ENCODE assay signal across 33 cellular contexts in genomic region chr12:88505696-88506095, GRCh38.
"Had no signal": no experiment of that assay in that cellular context is flagged by ENCODE, and none has a peak within 500 bp of the region (broad histone marks: within the 10 kb centered on the region; RNA-seq: fewer than 3 reads in every experiment).

No MANE protein-coding gene starts in this region.

- H3K4me1 Mint-ChIP-seq: activated B cell treated with CpG ODN at 0.5 μM for 24 hours; activated CD8-positive, alpha-beta memory T cell treated with anti-CD3 and anti-CD28 coated beads, Interleukin-2, amount 10 ng/mL, durations not matched to agents 7 days and 5 days; activated naive CD4-positive, alpha-beta T cell treated with anti-CD3 and anti-CD28 coated beads, Interleukin-2, amount 50 U/mL, for 24 hours; activated naive CD8-positive, alpha-beta T cell treated with anti-CD3 and anti-CD28 coated beads for 36 hours; activated naive CD8-positive, alpha-beta T cell treated with anti-CD3 and anti-CD28 coated beads, Interleukin-2, amount 50 U/mL, for 24 hours; T-helper 17 cell had no signal

- H3K4me1 ChIP-seq: ascending aorta, breast epithelium, colonic mucosa, gastrocnemius medialis, heart left ventricle had no signal

- H3K4me3 Mint-ChIP-seq: activated B cell treated with CpG ODN at 0.5 μM for 24 hours; activated CD8-positive, alpha-beta memory T cell treated with anti-CD3 and anti-CD28 coated beads, Interleukin-2, amount 10 ng/mL, durations not matched to agents 7 days and 5 days; activated CD8-positive, alpha-beta T cell treated with anti-CD3 and anti-CD28 coated beads for 36 hours; activated naive CD4-positive, alpha-beta T cell treated with anti-CD3 and anti-CD28 coated beads for 36 hours; activated naive CD4-positive, alpha-beta T cell treated with anti-CD3 and anti-CD28 coated beads, Interleukin-2, amount 50 U/mL, for 24 hours; activated naive CD8-positive, alpha-beta T cell treated with anti-CD3 and anti-CD28 coated beads for 36 hours; activated naive CD8-positive, alpha-beta T cell treated with anti-CD3 and anti-CD28 coated beads, Interleukin-2, amount 50 U/mL, for 24 hours; activated T-helper 1 cell treated with anti-CD3 and anti-CD28 coated beads, Interleukin-12 subunit alpha, Interleukin-12 subunit beta, Interleukin-2, Interleukin-4 antibody, amounts not matched to agents 30 ng/mL and 10 ng/mL and 1 ng/mL, durations not matched to agents 14 hours and 24 hours and 36 hours; brain; endodermal cell; T-helper 17 cell; T-helper 2 cell treated with Interferon-gamma antibody and Interleukin-4, amounts not matched to agents 5 μg/mL and 100 μg/mL, for 36 hours had no signal

- H3K27ac Mint-ChIP-seq: activated B cell treated with CpG ODN at 0.5 μM for 24 hours; activated CD8-positive, alpha-beta memory T cell treated with anti-CD3 and anti-CD28 coated beads, Interleukin-2, amount 10 ng/mL, durations not matched to agents 7 days and 5 days; activated CD8-positive, alpha-beta T cell treated with anti-CD3 and anti-CD28 coated beads for 36 hours; activated naive CD4-positive, alpha-beta T cell treated with anti-CD3 and anti-CD28 coated beads for 36 hours; activated naive CD4-positive, alpha-beta T cell treated with anti-CD3 and anti-CD28 coated beads, Interleukin-2, amount 50 U/mL, for 24 hours; activated naive CD8-positive, alpha-beta T cell treated with anti-CD3 and anti-CD28 coated beads for 36 hours; activated naive CD8-positive, alpha-beta T cell treated with anti-CD3 and anti-CD28 coated beads, Interleukin-2, amount 50 U/mL, for 24 hours; activated T-helper 1 cell treated with anti-CD3 and anti-CD28 coated beads, Interleukin-12 subunit alpha, Interleukin-12 subunit beta, Interleukin-2, Interleukin-4 antibody, amounts not matched to agents 30 ng/mL and 10 ng/mL and 1 ng/mL, durations not matched to agents 14 hours and 24 hours and 36 hours; activated T-helper 2 cell treated with anti-CD3 and anti-CD28 coated beads, Interferon-gamma antibody, Interleukin-2, Interleukin-4, amounts not matched to agents 10 μg/mL and 5 μg/mL and 100 μg/mL, durations not matched to agents 14 hours and 24 hours and 36 hours; endodermal cell; T-helper 17 cell; T-helper 2 cell treated with Interferon-gamma antibody and Interleukin-4, amounts not matched to agents 5 μg/mL and 100 μg/mL, for 36 hours had no signal

- H3K9me3 ChIP-seq: ascending aorta, breast epithelium, colonic mucosa, gastrocnemius medialis, heart left ventricle had no signal

- H3K36me3 ChIP-seq: ascending aorta, breast epithelium, cardiac muscle cell, colonic mucosa, WERI-Rb-1 had no signal

- H3K9me3 Mint-ChIP-seq: activated B cell treated with CpG ODN at 0.5 μM for 24 hours; activated CD8-positive, alpha-beta T cell treated with anti-CD3 and anti-CD28 coated beads for 36 hours; activated naive CD4-positive, alpha-beta T cell treated with anti-CD3 and anti-CD28 coated beads, Interleukin-2, amount 50 U/mL, for 24 hours; activated naive CD8-positive, alpha-beta T cell treated with anti-CD3 and anti-CD28 coated beads for 36 hours; activated naive CD8-positive, alpha-beta T cell treated with anti-CD3 and anti-CD28 coated beads, Interleukin-2, amount 50 U/mL, for 24 hours; activated T-helper 1 cell treated with anti-CD3 and anti-CD28 coated beads, Interleukin-12 subunit alpha, Interleukin-12 subunit beta, Interleukin-2, Interleukin-4 antibody, amounts not matched to agents 30 ng/mL and 10 ng/mL and 1 ng/mL, durations not matched to agents 14 hours and 24 hours and 36 hours; activated T-helper 2 cell treated with anti-CD3 and anti-CD28 coated beads, Interferon-gamma antibody, Interleukin-2, Interleukin-4, amounts not matched to agents 10 μg/mL and 5 μg/mL and 100 μg/mL, durations not matched to agents 14 hours and 24 hours and 36 hours; brain; endodermal cell; T-helper 2 cell treated with Interferon-gamma antibody and Interleukin-4, amounts not matched to agents 5 μg/mL and 100 μg/mL, for 36 hours had no signal

- H3K27me3 Mint-ChIP-seq: activated B cell treated with CpG ODN at 0.5 μM for 24 hours; activated CD8-positive, alpha-beta memory T cell treated with anti-CD3 and anti-CD28 coated beads, Interleukin-2, amount 10 ng/mL, durations not matched to agents 7 days and 5 days; activated CD8-positive, alpha-beta T cell treated with anti-CD3 and anti-CD28 coated beads for 36 hours; activated naive CD4-positive, alpha-beta T cell treated with anti-CD3 and anti-CD28 coated beads, Interleukin-2, amount 50 U/mL, for 24 hours; activated naive CD8-positive, alpha-beta T cell treated with anti-CD3 and anti-CD28 coated beads for 36 hours; activated naive CD8-positive, alpha-beta T cell treated with anti-CD3 and anti-CD28 coated beads, Interleukin-2, amount 50 U/mL, for 24 hours; brain; T-helper 17 cell had no signal

- H3K27me3 ChIP-seq: ascending aorta, breast epithelium, cardiac muscle cell, colonic mucosa, foreskin keratinocyte, gastrocnemius medialis, heart left ventricle had no signal

- H3K27ac ChIP-seq: ascending aorta, breast epithelium, cardiac muscle cell, colonic mucosa, foreskin keratinocyte, gastrocnemius medialis, heart left ventricle, WERI-Rb-1 had no signal

- H3K36me3 Mint-ChIP-seq: activated CD8-positive, alpha-beta memory T cell treated with anti-CD3 and anti-CD28 coated beads, Interleukin-2, amount 10 ng/mL, durations not matched to agents 7 days and 5 days; activated naive CD4-positive, alpha-beta T cell treated with anti-CD3 and anti-CD28 coated beads, Interleukin-2, amount 50 U/mL, for 24 hours; activated naive CD8-positive, alpha-beta T cell treated with anti-CD3 and anti-CD28 coated beads for 36 hours had no signal

- H3K4me3 ChIP-seq: ascending aorta, breast epithelium, cardiac muscle cell, colonic mucosa, gastrocnemius medialis, heart left ventricle had no signal

- DNase-seq: activated B cell treated with CpG ODN at 0.5 μM for 24 hours; activated CD4-positive, alpha-beta T cell treated with anti-CD3 and anti-CD28 coated beads for 48 hours; activated CD4-positive, alpha-beta T cell treated with anti-CD3 and anti-CD28 coated beads, Interleukin-2, amount 50 U/mL, for 1 hour; activated CD4-positive, alpha-beta T cell treated with anti-CD3 and anti-CD28 coated beads, Interleukin-2, amount 50 U/mL, for 48 hours; activated CD8-positive, alpha-beta memory T cell treated with anti-CD3 and anti-CD28 coated beads, Interleukin-2, amount 10 ng/mL, durations not matched to agents 7 days and 5 days; activated CD8-positive, alpha-beta memory T cell treated with anti-CD3 and anti-CD28 coated beads, Interleukin-2, amount 50 U/mL, for 4 hours; activated CD8-positive, alpha-beta T cell treated with anti-CD3 and anti-CD28 coated beads for 36 hours; activated effector memory CD4-positive, alpha-beta T cell treated with anti-CD3 and anti-CD28 coated beads, Interleukin-2, amount 50 U/mL, for 16 hours; activated naive CD4-positive, alpha-beta T cell treated with anti-CD3 and anti-CD28 coated beads for 36 hours; activated naive CD8-positive, alpha-beta T cell treated with anti-CD3 and anti-CD28 coated beads for 36 hours; activated naive CD8-positive, alpha-beta T cell treated with anti-CD3 and anti-CD28 coated beads, Interleukin-2, amount 50 U/mL, for 24 hours; activated T-cell treated with anti-CD3 and anti-CD28 coated beads, Interleukin-2, amount 50 U/mL, for 1 hour; activated T-cell treated with anti-CD3 and anti-CD28 coated beads, Interleukin-2, amount 50 U/mL, for 48 hours; central memory CD4-positive, alpha-beta T cell; cerebellar nuclear complex; colonic mucosa; effector CD8-positive, alpha-beta T cell; endodermal cell; foreskin keratinocyte; gastrocnemius medialis; glutamatergic neuron; heart left ventricle; T-helper 17 cell; T1000; WERI-Rb-1 had no signal
